Comparison of ENCODE assay signal across 1 cellular context in genomic region chr7:32539366-32539765, GRCh38.
A peak's percentile ranks its signal among the peaks of the same experiment; 100 is the strongest.
TF ChIP-seq lines count a peak whose summit lies in the region.

No MANE protein-coding gene starts in this region.

TF ChIP-seq in K562, 482 proteins besides CTCF, POLR2A, EP300 and RAD21 (continued from another document and continues in another):
- no peak for TF ChIP-seq ZBTB40 (IDR thresholded peaks at IDR 0.05)
- TF ChIP-seq ZBTB40 (CRISPR knock-in tag; IDR thresholded peaks at IDR 0.05), result no peak
- TF ChIP-seq ASH1L (IDR thresholded peaks at IDR 0.05; ENCODE audit: borderline replicate concordance, low read depth, partially characterized antibody), result no peak
- no peak for TF ChIP-seq RNF2 (IDR thresholded peaks at IDR 0.05)
- TF ChIP-seq SIX5 (IDR thresholded peaks at IDR 0.05; ENCODE audit: borderline replicate concordance in 1 of 2, insufficient read depth in 1 of 2, low read depth in 1 of 2, low read length in 2 of 2), result no peak
- no peak for TF ChIP-seq KDM5B (IDR thresholded peaks at IDR 0.05; ENCODE audit: insufficient replicate concordance, low read depth, low read length)
- no peak for TF ChIP-seq ZNF184 (CRISPR knock-in tag; IDR thresholded peaks at IDR 0.05)
- no peak for TF ChIP-seq KLF13 (tag; IDR thresholded peaks at IDR 0.05; ENCODE audit: borderline replicate concordance, low read depth)
- no peak for TF ChIP-seq CBX2 (IDR thresholded peaks at IDR 0.05; ENCODE audit: insufficient read depth, low read length, poor library complexity, severe bottlenecking)
- no peak for TF ChIP-seq JUN (IDR thresholded peaks at IDR 0.05; ENCODE audit: borderline replicate concordance, low read depth, low read length)
- no peak for TF ChIP-seq JUN (CRISPR knock-in tag; IDR thresholded peaks at IDR 0.05; ENCODE audit: borderline replicate concordance)
- TF ChIP-seq SIRT6 (IDR thresholded peaks at IDR 0.05; ENCODE audit: low read depth, low read length), result no peak
- TF ChIP-seq ZSCAN32 (CRISPR knock-in tag; IDR thresholded peaks at IDR 0.05), result no peak
- no peak for TF ChIP-seq REST (CRISPR knock-in tag; IDR thresholded peaks at IDR 0.05; ENCODE audit: low read depth)
- TF ChIP-seq TRIM24 (IDR thresholded peaks at IDR 0.05), result no peak
- TF ChIP-seq, protein P1, sequence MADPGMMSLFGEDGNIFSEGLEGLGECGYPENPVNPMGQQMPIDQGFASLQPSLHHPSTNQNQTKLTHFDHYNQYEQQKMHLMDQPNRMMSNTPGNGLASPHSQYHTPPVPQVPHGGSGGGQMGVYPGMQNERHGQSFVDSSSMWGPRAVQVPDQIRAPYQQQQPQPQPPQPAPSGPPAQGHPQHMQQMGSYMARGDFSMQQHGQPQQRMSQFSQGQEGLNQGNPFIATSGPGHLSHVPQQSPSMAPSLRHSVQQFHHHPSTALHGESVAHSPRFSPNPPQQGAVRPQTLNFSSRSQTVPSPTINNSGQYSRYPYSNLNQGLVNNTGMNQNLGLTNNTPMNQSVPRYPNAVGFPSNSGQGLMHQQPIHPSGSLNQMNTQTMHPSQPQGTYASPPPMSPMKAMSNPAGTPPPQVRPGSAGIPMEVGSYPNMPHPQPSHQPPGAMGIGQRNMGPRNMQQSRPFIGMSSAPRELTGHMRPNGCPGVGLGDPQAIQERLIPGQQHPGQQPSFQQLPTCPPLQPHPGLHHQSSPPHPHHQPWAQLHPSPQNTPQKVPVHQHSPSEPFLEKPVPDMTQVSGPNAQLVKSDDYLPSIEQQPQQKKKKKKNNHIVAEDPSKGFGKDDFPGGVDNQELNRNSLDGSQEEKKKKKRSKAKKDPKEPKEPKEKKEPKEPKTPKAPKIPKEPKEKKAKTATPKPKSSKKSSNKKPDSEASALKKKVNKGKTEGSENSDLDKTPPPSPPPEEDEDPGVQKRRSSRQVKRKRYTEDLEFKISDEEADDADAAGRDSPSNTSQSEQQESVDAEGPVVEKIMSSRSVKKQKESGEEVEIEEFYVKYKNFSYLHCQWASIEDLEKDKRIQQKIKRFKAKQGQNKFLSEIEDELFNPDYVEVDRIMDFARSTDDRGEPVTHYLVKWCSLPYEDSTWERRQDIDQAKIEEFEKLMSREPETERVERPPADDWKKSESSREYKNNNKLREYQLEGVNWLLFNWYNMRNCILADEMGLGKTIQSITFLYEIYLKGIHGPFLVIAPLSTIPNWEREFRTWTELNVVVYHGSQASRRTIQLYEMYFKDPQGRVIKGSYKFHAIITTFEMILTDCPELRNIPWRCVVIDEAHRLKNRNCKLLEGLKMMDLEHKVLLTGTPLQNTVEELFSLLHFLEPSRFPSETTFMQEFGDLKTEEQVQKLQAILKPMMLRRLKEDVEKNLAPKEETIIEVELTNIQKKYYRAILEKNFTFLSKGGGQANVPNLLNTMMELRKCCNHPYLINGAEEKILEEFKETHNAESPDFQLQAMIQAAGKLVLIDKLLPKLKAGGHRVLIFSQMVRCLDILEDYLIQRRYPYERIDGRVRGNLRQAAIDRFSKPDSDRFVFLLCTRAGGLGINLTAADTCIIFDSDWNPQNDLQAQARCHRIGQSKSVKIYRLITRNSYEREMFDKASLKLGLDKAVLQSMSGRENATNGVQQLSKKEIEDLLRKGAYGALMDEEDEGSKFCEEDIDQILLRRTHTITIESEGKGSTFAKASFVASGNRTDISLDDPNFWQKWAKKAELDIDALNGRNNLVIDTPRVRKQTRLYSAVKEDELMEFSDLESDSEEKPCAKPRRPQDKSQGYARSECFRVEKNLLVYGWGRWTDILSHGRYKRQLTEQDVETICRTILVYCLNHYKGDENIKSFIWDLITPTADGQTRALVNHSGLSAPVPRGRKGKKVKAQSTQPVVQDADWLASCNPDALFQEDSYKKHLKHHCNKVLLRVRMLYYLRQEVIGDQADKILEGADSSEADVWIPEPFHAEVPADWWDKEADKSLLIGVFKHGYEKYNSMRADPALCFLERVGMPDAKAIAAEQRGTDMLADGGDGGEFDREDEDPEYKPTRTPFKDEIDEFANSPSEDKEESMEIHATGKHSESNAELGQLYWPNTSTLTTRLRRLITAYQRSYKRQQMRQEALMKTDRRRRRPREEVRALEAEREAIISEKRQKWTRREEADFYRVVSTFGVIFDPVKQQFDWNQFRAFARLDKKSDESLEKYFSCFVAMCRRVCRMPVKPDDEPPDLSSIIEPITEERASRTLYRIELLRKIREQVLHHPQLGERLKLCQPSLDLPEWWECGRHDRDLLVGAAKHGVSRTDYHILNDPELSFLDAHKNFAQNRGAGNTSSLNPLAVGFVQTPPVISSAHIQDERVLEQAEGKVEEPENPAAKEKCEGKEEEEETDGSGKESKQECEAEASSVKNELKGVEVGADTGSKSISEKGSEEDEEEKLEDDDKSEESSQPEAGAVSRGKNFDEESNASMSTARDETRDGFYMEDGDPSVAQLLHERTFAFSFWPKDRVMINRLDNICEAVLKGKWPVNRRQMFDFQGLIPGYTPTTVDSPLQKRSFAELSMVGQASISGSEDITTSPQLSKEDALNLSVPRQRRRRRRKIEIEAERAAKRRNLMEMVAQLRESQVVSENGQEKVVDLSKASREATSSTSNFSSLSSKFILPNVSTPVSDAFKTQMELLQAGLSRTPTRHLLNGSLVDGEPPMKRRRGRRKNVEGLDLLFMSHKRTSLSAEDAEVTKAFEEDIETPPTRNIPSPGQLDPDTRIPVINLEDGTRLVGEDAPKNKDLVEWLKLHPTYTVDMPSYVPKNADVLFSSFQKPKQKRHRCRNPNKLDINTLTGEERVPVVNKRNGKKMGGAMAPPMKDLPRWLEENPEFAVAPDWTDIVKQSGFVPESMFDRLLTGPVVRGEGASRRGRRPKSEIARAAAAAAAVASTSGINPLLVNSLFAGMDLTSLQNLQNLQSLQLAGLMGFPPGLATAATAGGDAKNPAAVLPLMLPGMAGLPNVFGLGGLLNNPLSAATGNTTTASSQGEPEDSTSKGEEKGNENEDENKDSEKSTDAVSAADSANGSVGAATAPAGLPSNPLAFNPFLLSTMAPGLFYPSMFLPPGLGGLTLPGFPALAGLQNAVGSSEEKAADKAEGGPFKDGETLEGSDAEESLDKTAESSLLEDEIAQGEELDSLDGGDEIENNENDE (IDR thresholded peaks at IDR 0.05; ENCODE audit: low read depth, low read length), result no peak
- no peak for TF ChIP-seq FOS (IDR thresholded peaks at IDR 0.05; ENCODE audit: extremely low read depth, insufficient read length)
- TF ChIP-seq DLX4 (CRISPR knock-in tag; IDR thresholded peaks at IDR 0.05), result no peak
- peak; percentile 46; the same call in 1 of the 2 replicates for TF ChIP-seq ILK (tag; IDR thresholded peaks at IDR 0.05; ENCODE audit: borderline replicate concordance, low read depth)
- TF ChIP-seq ZNF311 (CRISPR knock-in tag; IDR thresholded peaks at IDR 0.05), result peak; percentile 87
- TF ChIP-seq GTF2A2 (tag; IDR thresholded peaks at IDR 0.05), result peak; percentile 89
- no peak for TF ChIP-seq MITF (IDR thresholded peaks at IDR 0.05)
- TF ChIP-seq NFATC3 (IDR thresholded peaks at IDR 0.05), result no peak
- TF ChIP-seq GATA2 (CRISPR knock-in tag; IDR thresholded peaks at IDR 0.05), result no peak
- no peak for TF ChIP-seq E2F3 (CRISPR knock-in tag; IDR thresholded peaks at IDR 0.05)
- no peak for TF ChIP-seq HIVEP1 (CRISPR knock-in tag; IDR thresholded peaks at IDR 0.05)
- TF ChIP-seq, protein P2, sequence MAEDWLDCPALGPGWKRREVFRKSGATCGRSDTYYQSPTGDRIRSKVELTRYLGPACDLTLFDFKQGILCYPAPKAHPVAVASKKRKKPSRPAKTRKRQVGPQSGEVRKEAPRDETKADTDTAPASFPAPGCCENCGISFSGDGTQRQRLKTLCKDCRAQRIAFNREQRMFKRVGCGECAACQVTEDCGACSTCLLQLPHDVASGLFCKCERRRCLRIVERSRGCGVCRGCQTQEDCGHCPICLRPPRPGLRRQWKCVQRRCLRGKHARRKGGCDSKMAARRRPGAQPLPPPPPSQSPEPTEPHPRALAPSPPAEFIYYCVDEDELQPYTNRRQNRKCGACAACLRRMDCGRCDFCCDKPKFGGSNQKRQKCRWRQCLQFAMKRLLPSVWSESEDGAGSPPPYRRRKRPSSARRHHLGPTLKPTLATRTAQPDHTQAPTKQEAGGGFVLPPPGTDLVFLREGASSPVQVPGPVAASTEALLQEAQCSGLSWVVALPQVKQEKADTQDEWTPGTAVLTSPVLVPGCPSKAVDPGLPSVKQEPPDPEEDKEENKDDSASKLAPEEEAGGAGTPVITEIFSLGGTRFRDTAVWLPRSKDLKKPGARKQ (CRISPR knock-in tag; IDR thresholded peaks at IDR 0.05), result no peak
- TF ChIP-seq RFX5 (IDR thresholded peaks at IDR 0.05; ENCODE audit: low read depth, low read length), result no peak
